In genomic region chr7:34844401-34844800, GRCh38 we compare ENCODE assay signal across 36 cellular contexts.
"Had no signal": no experiment of that assay in that cellular context is flagged by ENCODE, and none has a peak within 500 bp of the region (broad histone marks: within the 10 kb centered on the region; RNA-seq: fewer than 3 reads in every experiment).

No MANE protein-coding gene starts in this region.

- H3K27ac Mint-ChIP-seq: activated B cell treated with CpG ODN at 0.5 μM for 24 hours; activated CD4-positive, alpha-beta memory T cell treated with anti-CD3 and anti-CD28 coated beads for 36 hours; activated naive CD4-positive, alpha-beta T cell treated with anti-CD3 and anti-CD28 coated beads for 36 hours; activated naive CD8-positive, alpha-beta T cell; activated T-helper 1 cell treated with anti-CD3 and anti-CD28 coated beads, Interleukin-12 subunit alpha, Interleukin-12 subunit beta, Interleukin-2, Interleukin-4 antibody, amounts not matched to agents 30 ng/mL and 10 ng/mL and 1 ng/mL, durations not matched to agents 14 hours and 24 hours and 36 hours; T-cell; T-helper 17 cell had no signal

- H3K27ac ChIP-seq: brain microvascular endothelial cell, KMS-11, PC-9, RWPE1, VCaP had no signal

- H2AFZ ChIP-seq: PC-9 had no signal

- H3K4me3 Mint-ChIP-seq: activated B cell treated with CpG ODN at 0.5 μM for 24 hours; activated CD4-positive, alpha-beta memory T cell treated with anti-CD3 and anti-CD28 coated beads for 36 hours; activated naive CD4-positive, alpha-beta T cell treated with anti-CD3 and anti-CD28 coated beads for 36 hours; activated naive CD8-positive, alpha-beta T cell; activated T-cell treated with anti-CD3 and anti-CD28 coated beads, Interleukin-2, amount 50 U/mL, for 4 hours; activated T-helper 1 cell treated with anti-CD3 and anti-CD28 coated beads, Interleukin-12 subunit alpha, Interleukin-12 subunit beta, Interleukin-2, Interleukin-4 antibody, amounts not matched to agents 30 ng/mL and 10 ng/mL and 1 ng/mL, durations not matched to agents 14 hours and 24 hours and 36 hours; T-cell; T-helper 17 cell had no signal

- ATAC-seq: activated T-cell treated with anti-CD3 and anti-CD28 coated beads, Interleukin-2, amount 50 U/mL, for 4 hours; Right ventricle myocardium inferior; SK-N-SH treated with all-trans-retinoic acid at 6 μM for 48 hours; T-cell; T-helper 17 cell had no signal

- H3K9ac ChIP-seq: KMS-11 had no signal

- DNase-seq: activated B cell treated with CpG ODN at 0.5 μM for 24 hours; activated CD4-positive, alpha-beta memory T cell treated with anti-CD3 and anti-CD28 coated beads for 36 hours; activated CD4-positive, alpha-beta T cell treated with anti-CD3 and anti-CD28 coated beads for 4 hours; activated CD4-positive, alpha-beta T cell treated with anti-CD3 and anti-CD28 coated beads, Interleukin-2, amount 50 U/mL, for 1 hour; activated CD4-positive, CD25-positive, alpha-beta regulatory T cell treated with anti-CD3 and anti-CD28 coated beads, Interleukin-2, amount 50 U/mL, for 72 hours; activated CD8-positive, alpha-beta memory T cell treated with anti-CD3 and anti-CD28 coated beads, Interleukin-2, amount 50 U/mL, for 4 hours; activated gamma-delta T cell treated with Interleukin-2 at 50 U/mL for 16 hours; activated naive CD4-positive, alpha-beta T cell treated with anti-CD3 and anti-CD28 coated beads for 36 hours; activated T-cell treated with anti-CD3 and anti-CD28 coated beads for 4 hours; activated T-cell treated with anti-CD3 and anti-CD28 coated beads, Interleukin-2, amount 50 U/mL, for 4 hours; amniotic stem cell; aorta; brain microvascular endothelial cell; central memory CD4-positive, alpha-beta T cell; NCI-H1092 treated with DMSO at 0.1 percent for 48 hours; NCI-H1417; NCI-H146; NCI-H187; NCI-H2029 treated with DMSO at 0.1 percent for 48 hours; NCI-H2107; NCI-H2171; NCI-H510A; NCI-H69; NK-92 treated with Interleukin-12 subunit alpha and Interleukin-12 subunit beta, amount 100 ng/mL, for 24 hours; PC-9; SIG-M5; T-cell; T-helper 17 cell; T-helper 9 cell had no signal

- H3K27me3 ChIP-seq: brain microvascular endothelial cell had no signal

- H3K4me1 Mint-ChIP-seq: activated B cell treated with CpG ODN at 0.5 μM for 24 hours had no signal

- H3K4me3 ChIP-seq: PC-9 had no signal

- H3K36me3 Mint-ChIP-seq: activated CD4-positive, alpha-beta memory T cell treated with anti-CD3 and anti-CD28 coated beads for 36 hours; activated naive CD8-positive, alpha-beta T cell; T-cell had no signal

- H3K9me3 Mint-ChIP-seq: activated T-cell treated with anti-CD3 and anti-CD28 coated beads, Interleukin-2, amount 50 U/mL, for 4 hours; activated T-helper 1 cell treated with anti-CD3 and anti-CD28 coated beads, Interleukin-12 subunit alpha, Interleukin-12 subunit beta, Interleukin-2, Interleukin-4 antibody, amounts not matched to agents 30 ng/mL and 10 ng/mL and 1 ng/mL, durations not matched to agents 14 hours and 24 hours and 36 hours had no signal

- H3K36me3 ChIP-seq: brain microvascular endothelial cell had no signal

- H3K4me2 ChIP-seq: KMS-11, PC-9 had no signal
